Comparison of ENCODE assay signal across 18 cellular contexts in the genomic region with DNA sequence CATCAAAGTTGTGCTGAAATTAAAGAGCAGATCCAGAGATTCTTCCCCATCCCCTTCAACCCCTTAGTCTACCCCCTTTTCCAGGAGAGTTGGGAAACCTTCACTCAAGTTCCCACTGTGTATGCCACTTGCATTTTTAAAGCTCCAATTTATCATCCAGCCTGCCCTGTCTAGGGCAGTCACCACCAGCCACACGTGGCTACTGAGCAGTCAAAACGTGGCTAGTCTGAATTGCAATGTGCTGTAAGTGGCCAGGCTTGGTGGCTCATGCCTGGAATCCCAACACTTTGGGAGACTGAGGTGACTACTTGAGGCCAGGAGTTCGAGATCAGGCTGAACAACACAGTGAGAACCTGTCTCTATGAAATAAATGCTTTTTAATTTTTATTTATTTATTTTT. TPM values are rescaled to one million over a fixed set of nuclear protein-coding genes. Genes with fewer than 3 reads are reported as not detected.
DNase-seq lines count a peak whose midpoint lies in the region; ATAC-seq, FAIRE-seq and TF ChIP-seq lines count a peak whose summit lies in the region.
"Had no signal": no experiment of that assay in that cellular context is flagged by ENCODE, and none has a peak within 500 bp of the region (broad histone marks: within the 10 kb centered on the region; RNA-seq: fewer than 3 reads in every experiment).

No MANE protein-coding gene starts in this region.

- H3K79me2 ChIP-seq in K562 (ENCODE audit: control insufficient read depth, insufficient read depth, low read length): no peaks in the 10 kb centered on the region

- in situ Hi-C loops in K562 (cut with MboI): no loop called here

- H3K4me3 Mint-ChIP-seq in Calu3 (ENCODE audit: low read depth, unreplicated experiment): peak overlapping the region; percentile 20
- H3K4me3 Mint-ChIP-seq: CD8-positive, alpha-beta T cell; H9 had no signal

- ATAC-seq in K562 (peak; percentile 43; the same call in 1 of the 3 replicates), left colon (peak; percentile 18)
- ATAC-seq: CD8-positive, alpha-beta T cell had no signal

- WGBS in K562 (ENCODE audit: insufficient coverage, low coverage, missing lambda C conversion rate): 2% methylated on average over 3 of the region's 3 CpGs

- BruUV-seq in Calu3 (replicated peaks; lab: Mats Ljungman, UMichigan) (no TSS peak), K562 (replicated peaks; lab: Mats Ljungman, UMichigan) (no TSS peak)

- H3K27ac ChIP-seq in K562 (ENCODE audit: extremely low read depth, low read depth, low read length) (no peak overlapping the region), uterus (no peak overlapping the region)

- TF ChIP-seq POLR2A in K562 (conservative IDR thresholded peaks at IDR 0.05) (no peak), uterus (IDR thresholded peaks at IDR 0.05) (no peak)

- H3K9me1 ChIP-seq in K562 (ENCODE audit: control insufficient read depth, insufficient read depth, low read length): no peaks in the 10 kb centered on the region

- POLR2A ChIA-PET in K562 (lab: Yijun Ruan, JAX): interaction anchor here (0.6 kb wide), 1 partner anchor 331 kb away, joined by 3 read pairs; no protein-coding TSS in a partner anchor

- H3K4me3 ChIP-seq in K562 (no peak overlapping the region), uterus (no peak overlapping the region)

- no peak overlapping the region for H2AFZ ChIP-seq in K562 (ENCODE audit: low read depth, low read length)

- no peaks in the 10 kb centered on the region for H3K27me3 Mint-ChIP-seq in Calu3 (ENCODE audit: unreplicated experiment)

- peaks cover 35% of the 10 kb centered on the region for H3K36me3 Mint-ChIP-seq in Calu3 (ENCODE audit: insufficient read depth, unreplicated experiment)

- no peak for DNase-seq in Calu3
- DNase-seq in K562 (ENCODE audit: extremely low read depth in 1 of 4, low spot score in 3 of 4): no peak
- DNase-seq in left colon: no peak
- DNase-seq in urothelium cell line (ENCODE audit: low spot score): no peak
- no peak for DNase-seq in NCI-H1436 (lab: John Stamatoyannopoulos, UW)
- no peak for DNase-seq in NCI-H2227 treated with DMSO at 0.1 percent for 48 hours (lab: John Stamatoyannopoulos, UW)
- no peak for DNase-seq in uterus
- DNase-seq: ACHN; BE2C; CD8-positive, alpha-beta T cell; COR-L47; DND-41; GDM1; GOT3; H9; IMR-90 had no signal

- no peaks in the 10 kb centered on the region for H4K20me1 ChIP-seq in K562 (replicated peaks; ENCODE audit: control insufficient read depth, insufficient read depth, low read length)

- intact Hi-C loops in Calu3 (cut with micrococcal nuclease; ENCODE audit: unreplicated experiment): no loop called here
- intact Hi-C loops in K562 (cut with micrococcal nuclease): no loop called here
- intact Hi-C loops in left colon (cut with DNase I, micrococcal nuclease): no loop called here
- intact Hi-C loops in uterus (cut with DNase I; ENCODE audit: low total_unique reads): no loop called here

- CTCF ChIA-PET in Calu3 (lab: Charles Lee): interaction anchor here (0.5 kb wide), 1 partner anchor 24 kb away, joined by 3 read pairs; no protein-coding TSS in a partner anchor
- CTCF ChIA-PET in K562 (lab: Yijun Ruan, JAX; ENCODE audit: low intra/inter-chr PET ratio): no interaction called here

- no peak for TF ChIP-seq EP300 in K562 (IDR thresholded peaks at IDR 0.05; ENCODE audit: low read length)

- FAIRE-seq in K562 (lab: Jason Lieb, UNC) (no peak), urothelium cell line (lab: Jason Lieb, UNC) (peak; percentile 20)
- FAIRE-seq: GM12892 had no signal

- no peak overlapping the region for H3K4me2 ChIP-seq in K562 (ENCODE audit: insufficient read depth, low read length)

- peaks cover 23% of the 10 kb centered on the region for H3K4me1 Mint-ChIP-seq in Calu3 (ENCODE audit: low read depth, unreplicated experiment)
- H3K4me1 Mint-ChIP-seq: H9 had no signal

- H3K4me1 ChIP-seq in K562 (replicated peaks in 1 of 2; ENCODE audit: control insufficient read depth in 2 of 2, insufficient read depth in 2 of 2, low read length in 2 of 2): no peaks in the 10 kb centered on the region
- no peaks in the 10 kb centered on the region for H3K4me1 ChIP-seq in uterus
- H3K4me1 ChIP-seq: BE2C had no signal

- H3K36me3 ChIP-seq in K562 (ENCODE audit: control insufficient read depth, insufficient read depth, low read length) (no peaks in the 10 kb centered on the region), uterus (no peaks in the 10 kb centered on the region)
- H3K36me3 ChIP-seq: BE2C had no signal

- no peak for TF ChIP-seq CTCF in Calu3 (IDR thresholded peaks at IDR 0.05; ENCODE audit: unreplicated experiment)
- TF ChIP-seq CTCF in K562 (IDR thresholded peaks at IDR 0.05 in 2 of 3, conservative IDR thresholded peaks at IDR 0.05 in 1 of 3; ENCODE audit: insufficient read depth in 2 of 3, low read depth in 1 of 3, low read length in 3 of 3): no peak
- no peak for TF ChIP-seq CTCF in uterus (IDR thresholded peaks at IDR 0.05)

- TF ChIP-seq RAD21 in K562 (CRISPR knock-in tag; conservative IDR thresholded peaks at IDR 0.05 in 1 of 2, IDR thresholded peaks at IDR 0.05 in 1 of 2): no peak

- peak overlapping the region in 1 of 2 experiments; percentile 69; a peak in 1 of 4 replicates for H3K9ac ChIP-seq in K562 (ENCODE audit: insufficient read depth in 1 of 2, low read depth in 2 of 2, low read length in 2 of 2)

- H3K27me3 ChIP-seq in K562 (ENCODE audit: control insufficient read depth in 2 of 2, insufficient read depth in 2 of 2, low read length in 2 of 2) (no peaks in the 10 kb centered on the region; a peak in 1 of 5 replicates), uterus (no peaks in the 10 kb centered on the region)
- H3K27me3 ChIP-seq: BE2C had no signal

- no peaks in the 10 kb centered on the region for H3K9me3 Mint-ChIP-seq in Calu3 (ENCODE audit: low read depth, unreplicated experiment)

- peak overlapping the region; percentile 74 for H3K27ac Mint-ChIP-seq in Calu3 (ENCODE audit: unreplicated experiment)
- H3K27ac Mint-ChIP-seq: CD8-positive, alpha-beta T cell; H9 had no signal

- no peaks in the 10 kb centered on the region for H3K9me3 ChIP-seq in K562 (replicated peaks; ENCODE audit: control insufficient read depth, insufficient read depth, low read depth, low read length)
- H3K9me3 ChIP-seq in uterus: no peaks in the 10 kb centered on the region

RNA-seq across cellular contexts. Expression of gene ERGIC3, which starts 34.9 kb away (rescaled TPM):
- total RNA-seq in Calu3 (2022): 392 and 411 TPM in 2 replicates
- 211 and 424 TPM in 2 replicates for total RNA-seq in K562 (2011; cell fraction: chromatin; rRNA removed; ENCODE audit: low replicate concordance)
- total RNA-seq in K562 (2011; cell fraction: nucleolus; rRNA removed): 454 and 514 TPM in 2 replicates
- total RNA-seq in K562 (2011; cell fraction: nucleoplasm; rRNA removed): 377 and 412 TPM in 2 replicates
- total RNA-seq in K562 (2014; rRNA removed): 121 and 137 TPM in 2 replicates
- total RNA-seq in K562 (2014; rRNA removed; fragmentation: Illumina TruSeq; extraction: Trizol): 117 and 147 TPM in 2 replicates
- total RNA-seq in K562 (2015; rRNA removed; fragmentation: Illumina TruSeq; extraction: Trizol): 155 and 160 TPM in 2 replicates
- 176 and 184 TPM in 2 replicates for total RNA-seq in K562 (2021)
- polyA plus RNA-seq in K562 (2011; rRNA removed): 261 and 327 TPM in 2 replicates
- 343 and 366 TPM in 2 replicates for polyA plus RNA-seq in K562 (2011; cell fraction: cytosol; rRNA removed)
- polyA plus RNA-seq in K562 (2011; cell fraction: nucleus; rRNA removed): 397 and 401 TPM in 2 replicates
- 276 and 358 TPM in 2 replicates for polyA plus RNA-seq in K562 (2012)
- polyA plus RNA-seq in K562 (2014; fragmentation: Illumina TruSeq; extraction: Trizol): 201 and 212 TPM in 2 replicates
- polyA plus RNA-seq in K562 (2014; fragmentation: Nextera tagmentation; extraction: Ambion mirVana): 100 to 1,000 TPM; 243 to 278 TPM
- polyA plus RNA-seq in K562 (2014; rRNA removed): 153 TPM in 2 replicates
- 239 and 263 TPM in 2 replicates for polyA minus RNA-seq in K562 (2011; rRNA and poly(A)+ RNA removed)
- polyA minus RNA-seq in K562 (2011; cell fraction: cytosol; rRNA and poly(A)+ RNA removed): 86.8 and 91.6 TPM in 2 replicates
- polyA minus RNA-seq in K562 (2011; cell fraction: nucleus; rRNA and poly(A)+ RNA removed): 43.9 and 62.1 TPM in 2 replicates
- 100 to 1,000 TPM; 262 to 278 TPM for total RNA-seq in left colon
- total RNA-seq in uterus: 100 to 1,000 TPM; 124 to 310 (median 195) TPM

RNA-seq across cellular contexts. Expression of gene SPAG4, which starts 38.8 kb away (rescaled TPM):
- total RNA-seq in Calu3 (2022): 7.7 and 15.9 TPM in 2 replicates
- 15.2 and 38.2 TPM in 2 replicates for total RNA-seq in K562 (2011; cell fraction: chromatin; rRNA removed; ENCODE audit: low replicate concordance)
- 39.1 and 46.2 TPM in 2 replicates for total RNA-seq in K562 (2011; cell fraction: nucleolus; rRNA removed)
- total RNA-seq in K562 (2011; cell fraction: nucleoplasm; rRNA removed): 21.6 and 29.9 TPM in 2 replicates
- 5.3 and 6.4 TPM in 2 replicates for total RNA-seq in K562 (2014; rRNA removed)
- 2.0 and 2.8 TPM in 2 replicates for total RNA-seq in K562 (2014; rRNA removed; fragmentation: Illumina TruSeq; extraction: Trizol)
- total RNA-seq in K562 (2015; rRNA removed; fragmentation: Illumina TruSeq; extraction: Trizol): 1.5 and 3.4 TPM in 2 replicates
- 7.2 and 9.6 TPM in 2 replicates for total RNA-seq in K562 (2021)
- polyA plus RNA-seq in K562 (2011; rRNA removed): 11.4 and 12.2 TPM in 2 replicates
- polyA plus RNA-seq in K562 (2011; cell fraction: cytosol; rRNA removed): 16.4 and 27.9 TPM in 2 replicates
- polyA plus RNA-seq in K562 (2011; cell fraction: nucleus; rRNA removed): 79.8 and 97.3 TPM in 2 replicates
- 9.4 and 16.3 TPM in 2 replicates for polyA plus RNA-seq in K562 (2012)
- 3.0 and 3.6 TPM in 2 replicates for polyA plus RNA-seq in K562 (2014; fragmentation: Illumina TruSeq; extraction: Trizol)
- polyA plus RNA-seq in K562 (2014; fragmentation: Nextera tagmentation; extraction: Ambion mirVana): 1 to 10 TPM; 1.6 to 4.6 TPM
- polyA plus RNA-seq in K562 (2014; rRNA removed): 6.8 and 8.4 TPM in 2 replicates
- 1.6 and 3.6 TPM in 2 replicates for polyA minus RNA-seq in K562 (2011; rRNA and poly(A)+ RNA removed)
- polyA minus RNA-seq in K562 (2011; cell fraction: cytosol; rRNA and poly(A)+ RNA removed): 4.5 and 7.3 TPM in 2 replicates
- polyA minus RNA-seq in K562 (2011; cell fraction: nucleus; rRNA and poly(A)+ RNA removed): 11.2 and 12.4 TPM in 2 replicates
- 1 to 10 TPM; 3.2 to 5.8 TPM for total RNA-seq in left colon
- 1 to 10 TPM in 2 of 4 donors, not detected in 2; 2.1 to 8.4 TPM for total RNA-seq in uterus

RNA-seq across cellular contexts. Expression of gene C20orf173, which starts 47.4 kb away (rescaled TPM):
- not detected in 2 replicates for total RNA-seq in Calu3 (2022)
- total RNA-seq in K562 (2011; cell fraction: chromatin; rRNA removed; ENCODE audit: low replicate concordance): not detected in 2 replicates
- total RNA-seq in K562 (2011; cell fraction: nucleolus; rRNA removed): not detected in 2 replicates
- total RNA-seq in K562 (2011; cell fraction: nucleoplasm; rRNA removed): not detected in 2 replicates
- total RNA-seq in K562 (2014; rRNA removed): not detected in 2 replicates
- not detected in 2 replicates for total RNA-seq in K562 (2014; rRNA removed; fragmentation: Illumina TruSeq; extraction: Trizol)
- not detected in 2 replicates for total RNA-seq in K562 (2015; rRNA removed; fragmentation: Illumina TruSeq; extraction: Trizol)
- not detected in 2 replicates for total RNA-seq in K562 (2021)
- polyA plus RNA-seq in K562 (2011; rRNA removed): not detected in 2 replicates
- polyA plus RNA-seq in K562 (2011; cell fraction: cytosol; rRNA removed): not detected in 2 replicates
- polyA plus RNA-seq in K562 (2011; cell fraction: nucleus; rRNA removed): not detected in 2 replicates
- polyA plus RNA-seq in K562 (2012): not detected in 2 replicates
- not detected in 2 replicates for polyA plus RNA-seq in K562 (2014; fragmentation: Illumina TruSeq; extraction: Trizol)
- not detected for polyA plus RNA-seq in K562 (2014; fragmentation: Nextera tagmentation; extraction: Ambion mirVana)
- polyA plus RNA-seq in K562 (2014; rRNA removed): not detected in 2 replicates
- polyA minus RNA-seq in K562 (2011; rRNA and poly(A)+ RNA removed): not detected in 2 replicates
- polyA minus RNA-seq in K562 (2011; cell fraction: cytosol; rRNA and poly(A)+ RNA removed): not detected in 2 replicates
- polyA minus RNA-seq in K562 (2011; cell fraction: nucleus; rRNA and poly(A)+ RNA removed): not detected in 2 replicates
- not detected for total RNA-seq in left colon
- not detected for total RNA-seq in uterus
- total RNA-seq: A172; CD8-positive, alpha-beta T cell; H9; IMR-90 had no signal
- polyA plus RNA-seq: IMR-90 had no signal
